ENCODE assay signal across 8 cellular contexts in genomic region chr5:143826909-143827514, GRCh38. TPM values are rescaled to one million over a fixed set of nuclear protein-coding genes. Genes with fewer than 3 reads are reported as not detected.
A peak's percentile ranks its signal among the peaks of the same experiment; 100 is the strongest.
DNase-seq lines count a peak whose midpoint lies in the region; ATAC-seq and TF ChIP-seq lines count a peak whose summit lies in the region.

No MANE protein-coding gene starts in this region.

- no peak overlapping the region for H3K4me2 ChIP-seq in GM23338

- H3K27ac ChIP-seq in vagina (no peak overlapping the region), GM23338 (ENCODE audit: low read depth) (no peak overlapping the region)

- H3K27me3 Mint-ChIP-seq in activated naive CD4-positive, alpha-beta T cell treated with anti-CD3 and anti-CD28 coated beads for 36 hours (ENCODE audit: low read depth), result no peaks in the 10 kb centered on the region
- no peaks in the 10 kb centered on the region for H3K27me3 Mint-ChIP-seq in GM23338 (ENCODE audit: insufficient read depth, low read depth, poor library complexity)

- DNase-seq in activated naive CD4-positive, alpha-beta T cell treated with anti-CD3 and anti-CD28 coated beads for 36 hours, result peak; percentile 50
- no peak for DNase-seq in activated naive CD4-positive, alpha-beta T cell (lab: John Stamatoyannopoulos, UW)
- DNase-seq in NCI-H345 treated with DMSO at 0.1 percent for 48 hours (lab: John Stamatoyannopoulos, UW; ENCODE audit: unreplicated experiment) (peak; percentile 65), kidney glomerular epithelial cell (lab: John Stamatoyannopoulos, UW) (peak; percentile 65), vagina (ENCODE audit: extremely low spot score in 2 of 2) (no peak), iPS-NIHi11 (ENCODE audit: low spot score) (no peak), GM23338 (ENCODE audit: low spot score) (no peak)

- no peak overlapping the region for H2AFZ ChIP-seq in GM23338

- no peaks in the 10 kb centered on the region for H3K79me2 ChIP-seq in GM23338 (replicated peaks; ENCODE audit: insufficient read depth)

- no peaks in the 10 kb centered on the region for H3K36me3 ChIP-seq in vagina
- H3K36me3 ChIP-seq in GM23338 (ENCODE audit: insufficient read depth), result no peaks in the 10 kb centered on the region

- H3K4me1 ChIP-seq in vagina, result no peaks in the 10 kb centered on the region
- H3K4me1 ChIP-seq in GM23338 (ENCODE audit: insufficient read depth), result no peaks in the 10 kb centered on the region

- no peak overlapping the region for H3K4me3 Mint-ChIP-seq in activated naive CD4-positive, alpha-beta T cell treated with anti-CD3 and anti-CD28 coated beads for 36 hours
- H3K4me3 Mint-ChIP-seq in GM23338, result no peak overlapping the region

- intact Hi-C loops in activated naive CD4-positive, alpha-beta T cell treated with anti-CD3 and anti-CD28 coated beads for 36 hours (cut with micrococcal nuclease), result loop anchor here (5.0 to 10.0 kb wide), 3 partner anchors 390 to 725 kb away; no protein-coding TSS in a partner anchor
- intact Hi-C loops in vagina (cut with DNase I), result loop anchor here (10.0 kb wide), 1 partner anchor 902 kb away; no protein-coding TSS in a partner anchor

- TF ChIP-seq CTCF in vagina (IDR thresholded peaks at IDR 0.05), result no peak
- no peak for TF ChIP-seq CTCF in GM23338 (conservative IDR thresholded peaks at IDR 0.05; ENCODE audit: low read depth in 2 of 2)

- H3K27ac Mint-ChIP-seq in activated naive CD4-positive, alpha-beta T cell treated with anti-CD3 and anti-CD28 coated beads for 36 hours, result no peak overlapping the region
- H3K27ac Mint-ChIP-seq in GM23338, result no peak overlapping the region; the same call in 1 of the 2 replicates

- H3K27me3 ChIP-seq in vagina (no peaks in the 10 kb centered on the region), GM23338 (ENCODE audit: insufficient read depth) (no peaks in the 10 kb centered on the region)

- no peaks in the 10 kb centered on the region for H3F3A ChIP-seq in GM23338 (replicated peaks; ENCODE audit: low read depth)

- CTCF ChIA-PET in activated naive CD4-positive, alpha-beta T cell treated with anti-CD3 and anti-CD28 coated beads for 36 hours (lab: Charles Lee), result interaction anchor here (1.2 kb wide), 2 partner anchors 11 to 116 kb away, joined by 3 to 5 read pairs; no protein-coding TSS in a partner anchor

- ATAC-seq in HG02973 (IDR thresholded peaks at IDR 0.05; ENCODE audit: unreplicated experiment), result peak; percentile 90
- no peak for ATAC-seq in GM23338

- H3K9me3 ChIP-seq in vagina, result no peaks in the 10 kb centered on the region

- H3K4me1 Mint-ChIP-seq in activated naive CD4-positive, alpha-beta T cell treated with anti-CD3 and anti-CD28 coated beads for 36 hours (ENCODE audit: low read depth), result peaks cover 17% of the 10 kb centered on the region
- H3K4me1 Mint-ChIP-seq in GM23338, result no peaks in the 10 kb centered on the region

- no peaks in the 10 kb centered on the region for H3K9me2 ChIP-seq in GM23338 (ENCODE audit: insufficient read depth)

- TF ChIP-seq POLR2A in vagina (IDR thresholded peaks at IDR 0.05), result no peak

- H3K9me3 Mint-ChIP-seq in activated naive CD4-positive, alpha-beta T cell treated with anti-CD3 and anti-CD28 coated beads for 36 hours, result no peaks in the 10 kb centered on the region
- H3K9me3 Mint-ChIP-seq in GM23338, result no peaks in the 10 kb centered on the region

- no peaks in the 10 kb centered on the region for H3K36me3 Mint-ChIP-seq in activated naive CD4-positive, alpha-beta T cell treated with anti-CD3 and anti-CD28 coated beads for 36 hours (ENCODE audit: low read depth)
- H3K36me3 Mint-ChIP-seq in GM23338 (ENCODE audit: low read depth), result no peaks in the 10 kb centered on the region

- H3K4me3 ChIP-seq in vagina (no peak overlapping the region), GM23338 (no peak overlapping the region)

- no peaks in the 10 kb centered on the region for H4K20me1 ChIP-seq in GM23338 (replicated peaks; ENCODE audit: insufficient read depth)

TF ChIP-seq in GM23338, 12 proteins besides CTCF, POLR2A, EP300 and RAD21 (continues in another document):
- TF ChIP-seq REST (IDR thresholded peaks at IDR 0.05; ENCODE audit: unreplicated experiment), result no peak
- TF ChIP-seq ZNF462 (CRISPR knock-in tag; IDR thresholded peaks at IDR 0.05), result no peak
- TF ChIP-seq EZH2 (IDR thresholded peaks at IDR 0.05; ENCODE audit: low read depth, unreplicated experiment), result no peak
- TF ChIP-seq JUNB (IDR thresholded peaks at IDR 0.05; ENCODE audit: unreplicated experiment), result no peak

RNA-seq across cellular contexts. Expression of gene HMHB1, which starts 15.1 kb away (rescaled TPM):
- total RNA-seq in activated naive CD4-positive, alpha-beta T cell treated with anti-CD3 and anti-CD28 coated beads for 36 hours, result not detected
- not detected for total RNA-seq in vagina
- total RNA-seq in GM23338 (2014; rRNA removed; shearing (Covaris generic)), result not detected in 2 replicates
- not detected in 2 replicates for polyA plus RNA-seq in GM23338 (2016; fragmentation: Nextera tagmentation; extraction: Ambion mirVana)

Comparison
In these comparisons a context has a peak if more than half of its experiments do, and no peak if none do; other contexts are left out.
1. DNase-seq: peak in activated naive CD4-positive, alpha-beta T cell treated with anti-CD3 and anti-CD28 coated beads for 36 hours (single experiment), NCI-H345 treated with DMSO at 0.1 percent for 48 hours (single experiment) and kidney glomerular epithelial cell (single experiment); none in activated naive CD4-positive, alpha-beta T cell (0 of 4), vagina (0 of 2), iPS-NIHi11 (single experiment) and GM23338 (single experiment).